Comparison of ENCODE assay signal across 12 cellular contexts in the genomic region with DNA sequence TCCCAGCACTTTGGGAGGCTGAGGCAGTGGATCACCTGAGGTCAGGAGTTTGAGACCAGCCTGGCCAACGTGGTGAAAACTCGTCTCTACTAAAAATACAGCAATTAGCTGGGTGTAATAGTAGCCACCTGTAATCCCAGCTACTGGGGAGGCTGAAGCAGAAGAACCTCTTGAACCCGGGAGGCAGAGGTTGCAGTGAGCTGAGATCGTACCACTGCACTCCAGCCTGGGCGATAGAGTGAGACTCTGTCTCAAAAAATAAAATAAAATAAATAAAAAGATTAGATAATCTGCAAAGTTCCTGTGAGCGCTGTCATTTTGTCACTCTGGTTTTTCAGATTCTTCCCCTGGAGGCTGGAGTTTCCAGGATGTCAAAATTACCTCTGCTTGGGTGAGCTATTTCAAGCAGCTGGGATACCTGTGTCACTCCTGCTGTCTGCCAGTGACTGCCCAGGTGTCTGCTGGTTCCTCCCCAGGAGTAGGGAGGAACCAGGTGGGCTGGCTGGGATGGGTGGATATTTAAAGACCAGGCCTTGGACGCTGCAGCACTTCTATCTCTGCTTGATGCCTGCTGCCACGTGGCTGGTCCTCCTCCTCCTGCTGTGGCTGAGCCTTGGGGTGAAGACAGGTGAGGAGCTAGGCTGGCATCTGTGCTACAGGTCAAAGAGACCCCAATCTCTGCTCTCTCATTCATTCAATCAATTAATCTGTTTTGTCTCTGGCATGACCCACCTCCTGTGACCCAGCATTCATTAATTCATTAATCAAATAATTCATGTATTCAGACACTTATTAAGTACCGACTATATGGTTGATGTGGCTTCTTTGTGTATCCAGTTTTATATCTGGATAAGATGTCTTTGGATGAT.
"Had no signal": no experiment of that assay in that cellular context is flagged by ENCODE, and none has a peak within 500 bp of the region (broad histone marks: within the 10 kb centered on the region; RNA-seq: fewer than 3 reads in every experiment).

No MANE protein-coding gene starts in this region.

- H3K27ac ChIP-seq: heart left ventricle, thyroid gland had no signal

- FAIRE-seq: colon had no signal

- H3K9me3 ChIP-seq: heart left ventricle, thyroid gland had no signal

- H3K4me1 ChIP-seq: thyroid gland had no signal

- ATAC-seq: naive thymus-derived CD8-positive, alpha-beta T cell had no signal

- H3K27me3 ChIP-seq: heart left ventricle, thyroid gland had no signal

- DNase-seq: activated B cell treated with CpG ODN at 0.5 μM for 24 hours; activated CD4-positive, alpha-beta T cell treated with anti-CD3 and anti-CD28 coated beads, Interleukin-2, amount 10 ng/mL, durations not matched to agents 7 days and 5 days; activated gamma-delta T cell treated with Interleukin-2 at 50 U/mL for 16 hours; activated naive CD8-positive, alpha-beta T cell treated with anti-CD3 and anti-CD28 coated beads for 36 hours; activated T-cell treated with anti-CD3 and anti-CD28 coated beads, Interleukin-2, amount 50 U/mL, for 1 hour; anterior cingulate cortex; foreskin melanocyte; naive thymus-derived CD8-positive, alpha-beta T cell; stimulated activated CD4-positive, alpha-beta T cell treated with anti-CD3 and anti-CD28 coated beads, Interleukin-4, amount 100 ng/mL, for 1 hour; thyroid gland had no signal

- H3K4me3 ChIP-seq: heart left ventricle, thyroid gland had no signal
